6 cellular contexts compared by ENCODE assay signal in genomic region chr2:63434024-63434423, GRCh38.
"Had no signal": no experiment of that assay in that cellular context is flagged by ENCODE, and none has a peak within 500 bp of the region (broad histone marks: within the 10 kb centered on the region; RNA-seq: fewer than 3 reads in every experiment).

No MANE protein-coding gene starts in this region.

- DNase-seq: GDM1, GF-D8 had no signal

- ATAC-seq: GM12878 had no signal

- FAIRE-seq: G401.6, GM12878, GM18507, GM19239 had no signal

- H3K4me3 ChIP-seq: GM12878 had no signal
